Comparison of ENCODE assay signal across 26 cellular contexts in genomic region chr4:131002132-131002531, GRCh38.
DNase-seq lines count a peak whose midpoint lies in the region; ATAC-seq and TF ChIP-seq lines count a peak whose summit lies in the region.
"Had no signal": no experiment of that assay in that cellular context is flagged by ENCODE, and none has a peak within 500 bp of the region (broad histone marks: within the 10 kb centered on the region; RNA-seq: fewer than 3 reads in every experiment).

No MANE protein-coding gene starts in this region.

- no peak for TF ChIP-seq POLR2A in Peyer's patch (IDR thresholded peaks at IDR 0.05)

- no peaks in the 10 kb centered on the region for H3K4me1 ChIP-seq in Peyer's patch

- DNase-seq in NCI-H2171 treated with DMSO at 0.1 percent for 48 hours (lab: John Stamatoyannopoulos, UW) (peak; percentile 9), NCI-H2171 (lab: John Stamatoyannopoulos, UW) (no peak), NCI-H69 (lab: John Stamatoyannopoulos, UW) (peak; percentile 10), astrocyte of the spinal cord (ENCODE audit: low read depth, low spot score) (peak; percentile 2), Peyer's patch (no peak), AG20443 (ENCODE audit: low spot score) (no peak), NCI-H345 treated with DMSO at 0.1 percent for 48 hours (lab: John Stamatoyannopoulos, UW; ENCODE audit: unreplicated experiment) (no peak)
- DNase-seq: ACHN, DMS79, GF-D8, GM23248, H7, HFFc6, NCI-H1048, NCI-H1417, NCI-H1694, NCI-H2029 treated with DMSO at 0.1 percent for 48 hours, NCI-H226, NCI-H524, NCI-H774, PC-9, RPMI8226, SHP77 had no signal

- in situ Hi-C loops in astrocyte of the spinal cord (cut with HindIII; ENCODE audit: low sequenced_read_pairs), result no loop called here

- no peaks in the 10 kb centered on the region for H3K36me3 ChIP-seq in Peyer's patch

- no peak for ATAC-seq in HG03460 (IDR thresholded peaks at IDR 0.05; ENCODE audit: unreplicated experiment)

- no peak overlapping the region for H3K27ac ChIP-seq in Peyer's patch
- H3K27ac ChIP-seq: 22Rv1, GM23248, KMS-11, PC-9 had no signal

- H3K27me3 ChIP-seq in Peyer's patch, result no peaks in the 10 kb centered on the region

- peaks cover 0 to 5% (median 0%) of the 10 kb centered on the region in 4 donors for H3K9me3 ChIP-seq in Peyer's patch

- H3K4me3 ChIP-seq in astrocyte of the spinal cord (ENCODE audit: low read depth, low read length) (no peak overlapping the region), Peyer's patch (no peak overlapping the region)
- H3K4me3 ChIP-seq: GM23248, PC-9 had no signal

- no peak for TF ChIP-seq CTCF in astrocyte of the spinal cord (IDR thresholded peaks at IDR 0.05; ENCODE audit: low read depth, low read length)
- no peak for TF ChIP-seq CTCF in Peyer's patch (IDR thresholded peaks at IDR 0.05)

Comparison
In these comparisons a context has a peak if more than half of its experiments do, and no peak if none do; other contexts are left out.
1. DNase-seq: peak in NCI-H2171 treated with DMSO at 0.1 percent for 48 hours (single experiment), NCI-H69 (single experiment) and astrocyte of the spinal cord (single experiment); none in NCI-H2171 (single experiment), Peyer's patch (0 of 3), AG20443 (single experiment) and NCI-H345 treated with DMSO at 0.1 percent for 48 hours (single experiment).